In genomic region chr10:6624392-6624791, GRCh38 we compare ENCODE assay signal across 16 cellular contexts. TPM values are rescaled to one million over a fixed set of nuclear protein-coding genes. Genes with fewer than 3 reads are reported as not detected.
DNase-seq lines count a peak whose midpoint lies in the region; ATAC-seq and TF ChIP-seq lines count a peak whose summit lies in the region.
"Had no signal": no experiment of that assay in that cellular context is flagged by ENCODE, and none has a peak within 500 bp of the region (broad histone marks: within the 10 kb centered on the region; RNA-seq: fewer than 3 reads in every experiment).

No MANE protein-coding gene starts in this region.

- 32 to 46% (median 35%) methylated on average over 3 of the region's 3 CpGs for WGBS in psoas muscle, 3 donors

- H3K4me3 Mint-ChIP-seq in neural progenitor cell = no peak overlapping the region
- H3K4me3 Mint-ChIP-seq: CD14-positive monocyte; CD8-positive, alpha-beta T cell; IgD-negative memory B cell had no signal

- H3K27ac ChIP-seq in neural progenitor cell (no peak overlapping the region), psoas muscle (no peak overlapping the region)
- H3K27ac ChIP-seq: 22Rv1 had no signal

- H3K4me2 ChIP-seq in neural progenitor cell = peak overlapping the region; percentile 41

- H3K27me3 ChIP-seq in neural progenitor cell (no peaks in the 10 kb centered on the region), psoas muscle (ENCODE audit: insufficient read depth in 3 of 3, low read length in 2 of 3) (no peaks in the 10 kb centered on the region)

- TF ChIP-seq CTCF in neural progenitor cell (IDR thresholded peaks at IDR 0.05) (no peak), psoas muscle (IDR thresholded peaks at IDR 0.05) (no peak)

- H3K4me1 ChIP-seq in neural progenitor cell (peaks cover 19% of the 10 kb centered on the region), psoas muscle (peaks cover 7% of the 10 kb centered on the region)

- DNase-seq in NCI-H82 (lab: John Stamatoyannopoulos, UW) (peak; percentile 68), NCI-H82 treated with DMSO at 0.1 percent for 48 hours (lab: John Stamatoyannopoulos, UW; ENCODE audit: unreplicated experiment) (no peak), astrocyte of the hippocampus (ENCODE audit: low read depth, low spot score) (peak; percentile 68), neural progenitor cell (ENCODE audit: low spot score) (peak; percentile 16), psoas muscle (no peak), HCEC 1CT (no peak), NCI-H510A (lab: John Stamatoyannopoulos, UW) (no peak)
- DNase-seq: CD8-positive, alpha-beta T cell; COR-L47; DMS153; DMS79 treated with DMSO at 0.1 percent for 48 hours; EL had no signal

- no peak overlapping the region for H2AFZ ChIP-seq in neural progenitor cell (replicated peaks)

- no peak overlapping the region for H3K27ac Mint-ChIP-seq in neural progenitor cell
- H3K27ac Mint-ChIP-seq: CD14-positive monocyte; CD8-positive, alpha-beta T cell; IgD-negative memory B cell had no signal

- H3F3A ChIP-seq in neural progenitor cell (ENCODE audit: low read depth) = peaks cover 19% of the 10 kb centered on the region

- no peak for ATAC-seq in psoas muscle
- ATAC-seq: CD8-positive, alpha-beta T cell had no signal

- H3K79me2 ChIP-seq in neural progenitor cell (ENCODE audit: low read depth) = no peaks in the 10 kb centered on the region

- peaks cover 14% of the 10 kb centered on the region for H3K4me1 Mint-ChIP-seq in neural progenitor cell
- H3K4me1 Mint-ChIP-seq: CD14-positive monocyte, IgD-negative memory B cell had no signal

- H3K9me3 Mint-ChIP-seq in neural progenitor cell = no peaks in the 10 kb centered on the region
- H3K9me3 Mint-ChIP-seq: CD8-positive, alpha-beta T cell; IgD-negative memory B cell had no signal

- no peaks in the 10 kb centered on the region for H4K20me1 ChIP-seq in neural progenitor cell (ENCODE audit: low read depth)

- H3K36me3 ChIP-seq in neural progenitor cell (no peaks in the 10 kb centered on the region), psoas muscle (ENCODE audit: insufficient read depth in 1 of 2, low read depth in 1 of 2) (peaks cover 0 to 4% of the 10 kb centered on the region in 2 donors)

- intact Hi-C loops in psoas muscle (cut with DNase I) = no loop called here

- no peak overlapping the region for H3K4me3 ChIP-seq in neural progenitor cell
- H3K4me3 ChIP-seq in psoas muscle = no peak overlapping the region

- H3K9me3 ChIP-seq in neural progenitor cell (ENCODE audit: low read depth) (no peaks in the 10 kb centered on the region), psoas muscle (no peaks in the 10 kb centered on the region)

- H3K9ac ChIP-seq in neural progenitor cell = no peak overlapping the region

- no peaks in the 10 kb centered on the region for H3K36me3 Mint-ChIP-seq in neural progenitor cell
- H3K36me3 Mint-ChIP-seq: CD14-positive monocyte, IgD-negative memory B cell had no signal

- peaks cover 5% of the 10 kb centered on the region for H3K27me3 Mint-ChIP-seq in neural progenitor cell (ENCODE audit: insufficient read depth, low read depth)

RNA-seq across cellular contexts. Expression of gene PRKCQ, which starts 44.3 kb away (rescaled TPM):
- total RNA-seq in neural progenitor cell (ENCODE audit: low replicate concordance) = 3.5 TPM in 2 replicates
- total RNA-seq in psoas muscle = 10 to 100 TPM; 17.9 to 76.3 (median 65.6) TPM
- polyA plus RNA-seq in psoas muscle = 10 to 100 TPM in 2 of 3 donors, 1 to 10 TPM in 1; 6.6 to 33.8 (median 23.9) TPM
- total RNA-seq: A673 had no signal

Comparison
In these comparisons a context has a peak if more than half of its experiments do, and no peak if none do; other contexts are left out.
1. DNase-seq: peak in NCI-H82 (single experiment), astrocyte of the hippocampus (single experiment) and neural progenitor cell (single experiment); none in NCI-H82 treated with DMSO at 0.1 percent for 48 hours (single experiment), psoas muscle (0 of 2), HCEC 1CT (single experiment) and NCI-H510A (single experiment).